Comparison of ENCODE assay signal across 11 cellular contexts in the genomic region with DNA sequence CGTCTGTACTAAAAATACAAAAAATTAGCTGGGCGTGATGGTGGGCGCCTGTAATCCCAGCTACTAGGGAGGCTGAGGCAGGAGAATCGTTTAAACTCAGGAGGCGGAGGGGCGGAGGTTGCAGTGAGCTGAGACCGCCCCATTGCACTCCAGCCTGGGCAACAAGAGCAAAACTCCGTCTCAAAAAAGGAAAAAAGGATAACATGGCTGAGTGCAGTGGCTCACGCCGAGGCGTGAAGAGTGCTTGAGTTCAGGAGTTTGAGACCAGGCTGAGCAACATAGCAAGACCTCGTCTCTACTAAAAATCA. TPM values are rescaled to one million over a fixed set of nuclear protein-coding genes. Genes with fewer than 3 reads are reported as not detected.
DNase-seq lines count a peak whose midpoint lies in the region; ATAC-seq and TF ChIP-seq lines count a peak whose summit lies in the region.
"Not testable (repeated sequence)": the region's sequence is repeated elsewhere in the genome, so short reads cannot be mapped to it uniquely, and the experiment has no call there.
"Had no signal": no experiment of that assay in that cellular context is flagged by ENCODE, and none has a peak within 500 bp of the region (broad histone marks: within the 10 kb centered on the region; RNA-seq: fewer than 3 reads in every experiment).

No MANE protein-coding gene starts in this region.

- not testable (repeated sequence) for ATAC-seq in CD8-positive, alpha-beta T cell

- H3K9me3 Mint-ChIP-seq in CD8-positive, alpha-beta T cell; activated T-cell treated with anti-CD3 and anti-CD28 coated beads, Interleukin-2, amount 50 U/mL, for 24 hours; dendritic cell treated with granulocyte-macrophage colony-stimulating factor and Interleukin-4, amounts not matched to agents 40 ng/mL and 50 ng/mL, for 4 days: not testable (repeated sequence)

- 83% methylated on average over 12 of the region's 12 CpGs for WGBS in tibial nerve, 2 donors

- H3K4me1 Mint-ChIP-seq in CD8-positive, alpha-beta T cell (ENCODE audit: low read depth) = peaks cover 75% of the 10 kb centered on the region
- H3K4me1 Mint-ChIP-seq in activated T-cell treated with anti-CD3 and anti-CD28 coated beads, Interleukin-2, amount 50 U/mL, for 24 hours (ENCODE audit: low read depth) = peaks cover 72% of the 10 kb centered on the region
- H3K4me1 Mint-ChIP-seq in dendritic cell treated with granulocyte-macrophage colony-stimulating factor and Interleukin-4, amounts not matched to agents 40 ng/mL and 50 ng/mL, for 4 days (ENCODE audit: low read depth) = peaks cover 92% of the 10 kb centered on the region

- peak overlapping the region; percentile 16 for H3K27ac ChIP-seq in CD8-positive, alpha-beta T cell (ENCODE audit: low read depth, low read length)
- H3K27ac ChIP-seq in RWPE1 = peak overlapping the region; percentile 92
- H3K27ac ChIP-seq in mucosa of rectum (ENCODE audit: low read depth in 2 of 2, low read length in 2 of 2) = peak overlapping the region; percentile 25 to 67
- peak overlapping the region in 3 of 4 donors; percentile 44 to 70 (median 52) for H3K27ac ChIP-seq in tibial nerve

- peaks cover 87% of the 10 kb centered on the region for H3K4me1 ChIP-seq in CD8-positive, alpha-beta T cell (ENCODE audit: insufficient read depth, low read length)
- H3K4me1 ChIP-seq in mucosa of rectum (ENCODE audit: control insufficient read depth in 2 of 2, insufficient read depth in 2 of 2, low read length in 2 of 2) = peaks cover 35 to 37% of the 10 kb centered on the region in 2 donors
- H3K4me1 ChIP-seq in tibial nerve = peaks cover 1 to 43% (median 19%) of the 10 kb centered on the region in 4 donors

- H3K9me3 ChIP-seq in CD8-positive, alpha-beta T cell (ENCODE audit: low read length); mucosa of rectum (ENCODE audit: control insufficient read depth in 2 of 2, low read length in 2 of 2); tibial nerve: not testable (repeated sequence)

- not testable (repeated sequence) for DNase-seq in CD8-positive, alpha-beta T cell; RWPE1 (ENCODE audit: low spot score); activated T-cell treated with anti-CD3 and anti-CD28 coated beads, Interleukin-2, amount 50 U/mL, for 24 hours; tibial nerve (ENCODE audit: low spot score in 2 of 2)

- TF ChIP-seq CTCF in CD8-positive, alpha-beta T cell (IDR thresholded peaks at IDR 0.05); RWPE1 (conservative IDR thresholded peaks at IDR 0.05; ENCODE audit: low read depth); tibial nerve (IDR thresholded peaks at IDR 0.05): not testable (repeated sequence)

- H3K27me3 ChIP-seq in CD8-positive, alpha-beta T cell (ENCODE audit: insufficient read depth, low read length); mucosa of rectum (ENCODE audit: control insufficient read depth in 2 of 2, insufficient read depth in 2 of 2, low read length in 2 of 2); tibial nerve: not testable (repeated sequence)

- CTCF ChIA-PET in CD8-positive, alpha-beta T cell (lab: Charles Lee) = interaction anchor here (2.2 to 12.3 kb wide), 3 partner anchors 17 to 36 kb away, joined by 8 to 200 read pairs (median 181); a partner anchor contains a TSS
- CTCF ChIA-PET in RWPE1 (lab: Yijun Ruan, JAX) = interaction anchor here (0.6 to 0.7 kb wide), 3 partner anchors 41 to 185 kb away, joined by 3 to 8 read pairs (median 4); no protein-coding TSS in a partner anchor

- H3K4me3 ChIP-seq in CD8-positive, alpha-beta T cell (ENCODE audit: low read depth, low read length); tibial nerve: not testable (repeated sequence)
- peak overlapping the region; percentile 1 to 44 for H3K4me3 ChIP-seq in mucosa of rectum (ENCODE audit: low read length in 2 of 2)

- H3K36me3 Mint-ChIP-seq in CD8-positive, alpha-beta T cell = peaks cover 52% of the 10 kb centered on the region
- peaks cover 68% of the 10 kb centered on the region for H3K36me3 Mint-ChIP-seq in activated T-cell treated with anti-CD3 and anti-CD28 coated beads, Interleukin-2, amount 50 U/mL, for 24 hours (ENCODE audit: low read depth)
- peaks cover 57% of the 10 kb centered on the region for H3K36me3 Mint-ChIP-seq in dendritic cell treated with granulocyte-macrophage colony-stimulating factor and Interleukin-4, amounts not matched to agents 40 ng/mL and 50 ng/mL, for 4 days (ENCODE audit: low read depth)

- intact Hi-C loops in CD8-positive, alpha-beta T cell (cut with DNase I, micrococcal nuclease) = loop anchor here (1.0 to 10.0 kb wide), 7 partner anchors 10 to 1405 kb away; a partner anchor contains a TSS
- intact Hi-C loops in dendritic cell treated with granulocyte-macrophage colony-stimulating factor and Interleukin-4, amounts not matched to agents 40 ng/mL and 50 ng/mL, for 4 days (cut with micrococcal nuclease) = not testable (repeated sequence)

- H3K27me3 Mint-ChIP-seq in CD8-positive, alpha-beta T cell (ENCODE audit: low read depth); activated T-cell treated with anti-CD3 and anti-CD28 coated beads, Interleukin-2, amount 50 U/mL, for 24 hours; dendritic cell treated with granulocyte-macrophage colony-stimulating factor and Interleukin-4, amounts not matched to agents 40 ng/mL and 50 ng/mL, for 4 days: not testable (repeated sequence)

- not testable (repeated sequence) for TF ChIP-seq POLR2A in tibial nerve (IDR thresholded peaks at IDR 0.05)

- H3K9ac ChIP-seq in mucosa of rectum (ENCODE audit: low read depth in 1 of 2, low read length in 2 of 2) = peak overlapping the region in 1 of 2 donors; percentile 56

- peaks cover 27% of the 10 kb centered on the region for H3K36me3 ChIP-seq in CD8-positive, alpha-beta T cell (ENCODE audit: insufficient read depth, low read length)
- not testable (repeated sequence) for H3K36me3 ChIP-seq in mucosa of rectum (ENCODE audit: control insufficient read depth in 2 of 2, insufficient read depth in 2 of 2, low read length in 2 of 2); tibial nerve

- H3K27ac Mint-ChIP-seq in CD8-positive, alpha-beta T cell = peak overlapping the region; percentile 91
- peak overlapping the region; percentile 88 for H3K27ac Mint-ChIP-seq in activated T-cell treated with anti-CD3 and anti-CD28 coated beads, Interleukin-2, amount 50 U/mL, for 24 hours
- peak overlapping the region; percentile 88 for H3K27ac Mint-ChIP-seq in dendritic cell treated with granulocyte-macrophage colony-stimulating factor and Interleukin-4, amounts not matched to agents 40 ng/mL and 50 ng/mL, for 4 days

- not testable (repeated sequence) for TF ChIP-seq EP300 in tibial nerve (IDR thresholded peaks at IDR 0.05)

- not testable (repeated sequence) for H3K4me3 Mint-ChIP-seq in CD8-positive, alpha-beta T cell
- H3K4me3 Mint-ChIP-seq in activated T-cell treated with anti-CD3 and anti-CD28 coated beads, Interleukin-2, amount 50 U/mL, for 24 hours = peak overlapping the region; percentile 6
- H3K4me3 Mint-ChIP-seq in dendritic cell treated with granulocyte-macrophage colony-stimulating factor and Interleukin-4, amounts not matched to agents 40 ng/mL and 50 ng/mL, for 4 days = peak overlapping the region; percentile 60

- POLR2A ChIA-PET in CD8-positive, alpha-beta T cell (lab: Charles Lee) = interaction anchor here (0.8 to 18.5 kb wide), 5 partner anchors 15 to 47 kb away, joined by 3 to 583 read pairs (median 3); a partner anchor contains a TSS
- POLR2A ChIA-PET in RWPE1 (lab: Yijun Ruan, JAX; ENCODE audit: low non-redundant PET) = interaction anchor here (0.7 kb wide), 1 partner anchor 42 kb away, joined by 3 read pairs; no protein-coding TSS in a partner anchor

RNA-seq across cellular contexts. Expression of a gene that starts 6.4 kb away (rescaled TPM):
- total RNA-seq in CD8-positive, alpha-beta T cell = not detected
- not detected for total RNA-seq in tibial nerve
- total RNA-seq: activated T-cell treated with anti-CD3 and anti-CD28 coated beads, Interleukin-2, amount 50 U/mL, for 4 hours; left colon; mucosa of descending colon; osteocyte; right cardiac atrium had no signal

RNA-seq across cellular contexts. Expression of a gene that starts 9.2 kb away (rescaled TPM):
- total RNA-seq in CD8-positive, alpha-beta T cell = 100 to 1,000 TPM; 312 to 315 TPM
- total RNA-seq in tibial nerve = 10 to 100 TPM in 1 of 4 donors, 1 to 10 TPM in 3; 5.2 to 18.3 (median 6.7) TPM

RNA-seq across cellular contexts. Expression of a gene that starts 11.3 kb away (rescaled TPM):
- 100 to 1,000 TPM; 518 to 535 TPM for total RNA-seq in CD8-positive, alpha-beta T cell
- 10 to 100 TPM; 43.3 to 94.5 (median 52.2) TPM for total RNA-seq in tibial nerve

RNA-seq across cellular contexts. Expression of a gene that starts 28.6 kb away (rescaled TPM):
- total RNA-seq in CD8-positive, alpha-beta T cell = 10 to 100 TPM; 36.4 to 36.7 TPM
- 10 to 100 TPM; 40.6 to 70.2 (median 54.1) TPM for total RNA-seq in tibial nerve

RNA-seq across cellular contexts. Expression of a gene that starts 47.0 kb away (rescaled TPM):
- total RNA-seq in CD8-positive, alpha-beta T cell = 1 to 10 TPM in 1 of 2 experiments, under 1 TPM in 1; 0.76 to 1.1 TPM
- 1 to 10 TPM; 1.0 to 6.6 (median 1.6) TPM for total RNA-seq in tibial nerve

Comparison
In these comparisons a context has a peak if more than half of its experiments do, and no peak if none do; other contexts are left out.
1. H3K27ac ChIP-seq: peak in every context shown above with its lines; median percentile 92 in RWPE1; 52 in tibial nerve; 46 in mucosa of rectum; 16 in CD8-positive, alpha-beta T cell.
2. RNA of a gene that starts 9.2 kb away (total RNA-seq): 312 to 315 TPM in CD8-positive, alpha-beta T cell; 5.2 to 18.3 TPM in tibial nerve; every median in the first group is over 10 times any median in the second.
3. RNA of a gene that starts 11.3 kb away (total RNA-seq): 518 to 535 TPM in CD8-positive, alpha-beta T cell; 43.3 to 94.5 TPM in tibial nerve; every median in the first group is over 4 times any median in the second.
4. Peak in every context shown above with its lines, with median percentiles within 50 percentile points of each other: H3K27ac Mint-ChIP-seq.